Comparison of ENCODE assay signal across 9 cellular contexts in the genomic region with DNA sequence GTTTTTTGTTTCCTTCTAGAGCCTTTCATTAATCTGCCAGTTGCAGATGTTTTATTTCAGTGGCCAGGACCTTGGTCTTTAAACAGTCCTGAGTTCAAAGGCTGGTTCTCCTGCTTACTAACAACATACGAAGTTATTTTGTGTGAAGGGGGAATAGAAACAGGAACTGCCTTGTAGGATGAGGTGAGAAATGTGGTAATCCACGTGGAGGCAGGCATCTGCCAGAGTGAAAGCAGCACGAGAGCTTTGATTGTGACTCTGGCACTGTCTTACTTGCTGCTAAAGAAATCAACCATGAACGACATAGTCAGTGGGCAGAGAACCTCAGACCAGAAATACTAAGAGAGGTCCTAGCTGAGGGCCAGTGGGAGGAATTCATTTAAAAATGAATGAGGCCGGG.
A peak's percentile ranks its signal among the peaks of the same experiment; 100 is the strongest.
DNase-seq lines count a peak whose midpoint lies in the region; ATAC-seq and TF ChIP-seq lines count a peak whose summit lies in the region.
"Had no signal": no experiment of that assay in that cellular context is flagged by ENCODE, and none has a peak within 500 bp of the region (broad histone marks: within the 10 kb centered on the region; RNA-seq: fewer than 3 reads in every experiment).

No MANE protein-coding gene starts in this region.

- no peak for TF ChIP-seq CTCF in GM13976 (IDR thresholded peaks at IDR 0.05; ENCODE audit: borderline replicate concordance, control extremely low read depth, extremely low read depth, insufficient read depth, missing control alignments)
- no peak for TF ChIP-seq CTCF in HL-60 (IDR thresholded peaks at IDR 0.05; ENCODE audit: insufficient read depth, low read length)

- ATAC-seq in GM21390 (IDR thresholded peaks at IDR 0.05; ENCODE audit: unreplicated experiment), result peak; percentile 56
- ATAC-seq in effector memory CD8-positive, alpha-beta T cell (replicated peaks), result peak; percentile 41

- H3K4me3 Mint-ChIP-seq in effector memory CD8-positive, alpha-beta T cell, result peak overlapping the region; percentile 48 to 72

- peaks cover 58% of the 10 kb centered on the region for H3K36me3 Mint-ChIP-seq in effector memory CD8-positive, alpha-beta T cell (ENCODE audit: insufficient read depth)

- no peak overlapping the region for H3K4me3 ChIP-seq in HL-60 (replicated peaks; ENCODE audit: insufficient read depth, low read length)
- H3K4me3 ChIP-seq: tibial nerve had no signal

- no peaks in the 10 kb centered on the region for H3K9me3 Mint-ChIP-seq in effector memory CD8-positive, alpha-beta T cell

- peaks cover 59 to 65% of the 10 kb centered on the region in 2 donors for H3K4me1 Mint-ChIP-seq in effector memory CD8-positive, alpha-beta T cell (ENCODE audit: low read depth in 2 of 2)

- H3K27me3 Mint-ChIP-seq in effector memory CD8-positive, alpha-beta T cell, result no peaks in the 10 kb centered on the region

- in situ Hi-C loops in GM13976 (cut with MboI; ENCODE audit: low sequenced_read_pairs, unreplicated experiment), result no loop called here

- peak overlapping the region; percentile 93 to 94 for H3K27ac Mint-ChIP-seq in effector memory CD8-positive, alpha-beta T cell

- DNase-seq in GM13976 (ENCODE audit: low spot score) (peak; percentile 73), HL-60 (ENCODE audit: low read depth in 1 of 2, low spot score in 1 of 2) (peak; percentile 63 to 70), GOT3 (lab: John Stamatoyannopoulos, UW) (no peak), retina (no peak), midbrain (lab: John Stamatoyannopoulos, UW) (no peak), NCI-H2227 (lab: John Stamatoyannopoulos, UW; ENCODE audit: unreplicated experiment) (no peak)
- DNase-seq in effector memory CD8-positive, alpha-beta T cell, result peak in 2 of 3 experiments; percentile 11 to 19

- no peak overlapping the region for H3K27ac ChIP-seq in HL-60 (replicated peaks)
- H3K27ac ChIP-seq: tibial nerve had no signal

- H3K27me3 ChIP-seq in HL-60 (ENCODE audit: insufficient read depth, poor library complexity, severe bottlenecking), result no peaks in the 10 kb centered on the region
- H3K27me3 ChIP-seq: tibial nerve had no signal

Comparison
In these comparisons a context has a peak if more than half of its experiments do, and no peak if none do; other contexts are left out.
1. DNase-seq: peak in GM13976 (single experiment), HL-60 (2 of 2) and effector memory CD8-positive, alpha-beta T cell (2 of 3); none in GOT3 (single experiment), retina (single experiment), midbrain (single experiment) and NCI-H2227 (single experiment).